Comparison of ENCODE assay signal across 16 cellular contexts in genomic region chr1:41102653-41103052, GRCh38.
A peak's percentile ranks its signal among the peaks of the same experiment; 100 is the strongest.
DNase-seq lines count a peak whose midpoint lies in the region; ATAC-seq, FAIRE-seq and TF ChIP-seq lines count a peak whose summit lies in the region.
"Had no signal": no experiment of that assay in that cellular context is flagged by ENCODE, and none has a peak within 500 bp of the region (broad histone marks: within the 10 kb centered on the region; RNA-seq: fewer than 3 reads in every experiment).

No MANE protein-coding gene starts in this region.

- H3K36me3 Mint-ChIP-seq in osteocyte (ENCODE audit: unreplicated experiment) = peaks cover 9% of the 10 kb centered on the region
- H3K36me3 Mint-ChIP-seq in stimulated activated naive B cell treated with anti-CD40 and anti-IgM and Interleukin-4, amounts not matched to agents 10 μg/mL and 1 μg/mL and 100 μg/mL, for 72 hours = peaks cover 17 to 21% of the 10 kb centered on the region in 2 donors

- DNase-seq in IMR-90 = no peak
- no peak for DNase-seq in endothelial cell of umbilical vein (ENCODE audit: low read depth, low spot score)
- no peak for DNase-seq in osteocyte (ENCODE audit: extremely low spot score, unreplicated experiment)
- DNase-seq in NCI-H345 treated with DMSO at 0.1 percent for 48 hours (lab: John Stamatoyannopoulos, UW; ENCODE audit: unreplicated experiment) = no peak
- DNase-seq in epidermal melanocyte (ENCODE audit: insufficient read length, low spot score) = no peak
- DNase-seq in stimulated activated naive B cell treated with anti-CD40 and anti-IgM and Interleukin-4, amounts not matched to agents 10 μg/mL and 1 μg/mL and 100 μg/mL, for 72 hours = no peak
- DNase-seq: activated CD4-positive, CD25-positive, alpha-beta regulatory T cell; activated CD8-positive, alpha-beta memory T cell treated with anti-CD3 and anti-CD28 coated beads, Interleukin-2, amount 10 ng/mL, durations not matched to agents 7 days and 5 days; activated naive CD4-positive, alpha-beta T cell; AML-193; DMS53; NCI-H524; stimulated activated CD4-positive, alpha-beta T cell treated with anti-CD3 and anti-CD28 coated beads, Interleukin-4, amount 100 ng/mL, for 24 hours had no signal

- BruUV-seq in IMR-90 (replicated peaks; lab: Mats Ljungman, UMichigan) = no TSS peak
- no TSS peak for BruUV-seq in endothelial cell of umbilical vein (replicated peaks; lab: Mats Ljungman, UMichigan)

- peak overlapping the region; percentile 7; the same call in 1 of the 2 replicates for H3K4ac ChIP-seq in IMR-90 (ENCODE audit: low read depth, low read length)

- no peaks in the 10 kb centered on the region for H3K79me2 ChIP-seq in endothelial cell of umbilical vein (ENCODE audit: control insufficient read depth, insufficient read depth, low read length)

- H3K4me3 ChIP-seq in IMR-90 (ENCODE audit: insufficient read depth, low read depth, low read length) (no peak overlapping the region), endothelial cell of umbilical vein (replicated peaks in 1 of 3; ENCODE audit: insufficient read depth in 1 of 3, low read depth in 1 of 3, low read length in 3 of 3) (no peak overlapping the region)

- no peak overlapping the region for H3K23ac ChIP-seq in IMR-90 (ENCODE audit: low read depth, low read length)

- no peak for FAIRE-seq in endothelial cell of umbilical vein (lab: Jason Lieb, UNC)
- FAIRE-seq: islet of Langerhans had no signal

- no peak for ATAC-seq in IMR-90 (ENCODE audit: low read depth)
- no peak for ATAC-seq in stimulated activated naive B cell treated with anti-CD40 and anti-IgM and Interleukin-4, amounts not matched to agents 10 μg/mL and 1 μg/mL and 100 μg/mL, for 72 hours (replicated peaks)
- no peak for ATAC-seq in HG03108 (IDR thresholded peaks at IDR 0.05; ENCODE audit: unreplicated experiment)
- ATAC-seq: activated CD8-positive, alpha-beta memory T cell treated with anti-CD3 and anti-CD28 coated beads, Interleukin-2, amount 10 ng/mL, durations not matched to agents 7 days and 5 days had no signal

- H3K4me1 Mint-ChIP-seq in osteocyte (ENCODE audit: unreplicated experiment) = peaks cover 28% of the 10 kb centered on the region
- peaks cover 28 to 36% of the 10 kb centered on the region in 2 donors for H3K4me1 Mint-ChIP-seq in stimulated activated naive B cell treated with anti-CD40 and anti-IgM and Interleukin-4, amounts not matched to agents 10 μg/mL and 1 μg/mL and 100 μg/mL, for 72 hours

- H3K9ac ChIP-seq in IMR-90 (ENCODE audit: low read depth, low read length) (no peak overlapping the region), endothelial cell of umbilical vein (replicated peaks; ENCODE audit: extremely low read depth, insufficient read depth, low read length) (no peak overlapping the region)

- no peak overlapping the region for H3K4me3 Mint-ChIP-seq in osteocyte (ENCODE audit: unreplicated experiment)
- no peak overlapping the region for H3K4me3 Mint-ChIP-seq in stimulated activated naive B cell treated with anti-CD40 and anti-IgM and Interleukin-4, amounts not matched to agents 10 μg/mL and 1 μg/mL and 100 μg/mL, for 72 hours
- H3K4me3 Mint-ChIP-seq: activated CD8-positive, alpha-beta memory T cell treated with anti-CD3 and anti-CD28 coated beads, Interleukin-2, amount 10 ng/mL, durations not matched to agents 7 days and 5 days had no signal

- intact Hi-C loops in IMR-90 (cut with micrococcal nuclease) = loop anchor here (5.0 kb wide), 1 partner anchor 140 kb away; the partner anchor contains the start of gene SCMH1
- intact Hi-C loops in endothelial cell of umbilical vein (cut with micrococcal nuclease) = no loop called here

- dilution Hi-C loops in IMR-90 (cut with HindIII; ENCODE audit: low sequenced_read_pairs, unreplicated experiment) = no loop called here
- dilution Hi-C loops in endothelial cell of umbilical vein (cut with MboI; ENCODE audit: extremely low pct_ligation_motif_present, low sequenced_read_pairs) = no loop called here

- no peak overlapping the region for H2BK5ac ChIP-seq in IMR-90 (ENCODE audit: low read depth, low read length, poor library complexity, severe bottlenecking)

- in situ Hi-C loops in IMR-90 (cut with MboI; ENCODE audit: low sequenced_read_pairs) = no loop called here

- H2BK120ac ChIP-seq in IMR-90 (ENCODE audit: low read depth, low read length) = no peak overlapping the region

- H3K4me1 ChIP-seq in IMR-90 (ENCODE audit: control insufficient read depth, insufficient read depth, low read length) = peaks cover 5% of the 10 kb centered on the region
- H3K4me1 ChIP-seq in endothelial cell of umbilical vein (ENCODE audit: control insufficient read depth, extremely low read depth, insufficient read depth, low read length) = peaks cover 15% of the 10 kb centered on the region

- no peak overlapping the region for H4K8ac ChIP-seq in IMR-90 (ENCODE audit: low read depth in 2 of 2, low read length in 2 of 2)

- H3K9me1 ChIP-seq in IMR-90 (ENCODE audit: insufficient read depth, low read length) (peaks cover 3% of the 10 kb centered on the region), endothelial cell of umbilical vein (replicated peaks; ENCODE audit: control insufficient read depth, extremely low read depth, insufficient read depth, low read length) (no peaks in the 10 kb centered on the region)

- no peak overlapping the region for H3K4me2 ChIP-seq in IMR-90 (ENCODE audit: low read depth, low read length)
- H3K4me2 ChIP-seq in endothelial cell of umbilical vein (ENCODE audit: insufficient read depth, low read length) = no peak overlapping the region

- H3K9me3 ChIP-seq in IMR-90 (ENCODE audit: control insufficient read depth, insufficient read depth, low read length) (no peaks in the 10 kb centered on the region), endothelial cell of umbilical vein (replicated peaks; ENCODE audit: control insufficient read depth, insufficient read depth, low read length) (no peaks in the 10 kb centered on the region)

- H3K79me1 ChIP-seq in IMR-90 (ENCODE audit: low read depth in 1 of 2, low read length in 2 of 2) = no peaks in the 10 kb centered on the region; a peak in 1 of 4 replicates

- no peaks in the 10 kb centered on the region for H3K9me3 Mint-ChIP-seq in osteocyte (ENCODE audit: unreplicated experiment)
- H3K9me3 Mint-ChIP-seq in stimulated activated naive B cell treated with anti-CD40 and anti-IgM and Interleukin-4, amounts not matched to agents 10 μg/mL and 1 μg/mL and 100 μg/mL, for 72 hours = peaks cover 0 to 3% of the 10 kb centered on the region in 2 donors

- CTCF ChIA-PET in IMR-90 (lab: Yijun Ruan, JAX) (interaction anchor here (0.6 to 2.0 kb wide), 3 partner anchors 13 to 21 kb away, joined by 3 to 10 read pairs (median 3); no protein-coding TSS in a partner anchor), endothelial cell of umbilical vein (lab: Charles Lee) (interaction anchor here (0.7 to 1.8 kb wide), 13 partner anchors 8 to 139 kb away, joined by 3 to 11 read pairs (median 5); partner anchors contain the start of gene SCMH1)

- peak overlapping the region; percentile 4; the same call in 1 of the 2 replicates for H2BK20ac ChIP-seq in IMR-90 (ENCODE audit: low read depth, low read length)

- no peak overlapping the region for H2BK15ac ChIP-seq in IMR-90 (ENCODE audit: low read depth, low read length)

- H2AK5ac ChIP-seq in IMR-90 (ENCODE audit: low read depth, low read length) = no peak overlapping the region

- TF ChIP-seq CTCF in 22Rv1 (IDR thresholded peaks at IDR 0.05) = no peak
- TF ChIP-seq CTCF in IMR-90 (conservative IDR thresholded peaks at IDR 0.05; ENCODE audit: low read depth, low read length) = no peak
- no peak for TF ChIP-seq CTCF in endothelial cell of umbilical vein (IDR thresholded peaks at IDR 0.05; ENCODE audit: extremely low read depth in 1 of 2, insufficient read depth in 1 of 2, low read depth in 1 of 2, low read length in 2 of 2)
- no peak for TF ChIP-seq CTCF in osteocyte (IDR thresholded peaks at IDR 0.05)

- no peaks in the 10 kb centered on the region for H3K27me3 Mint-ChIP-seq in osteocyte (ENCODE audit: unreplicated experiment)
- no peaks in the 10 kb centered on the region for H3K27me3 Mint-ChIP-seq in stimulated activated naive B cell treated with anti-CD40 and anti-IgM and Interleukin-4, amounts not matched to agents 10 μg/mL and 1 μg/mL and 100 μg/mL, for 72 hours
- H3K27me3 Mint-ChIP-seq: activated CD8-positive, alpha-beta memory T cell treated with anti-CD3 and anti-CD28 coated beads, Interleukin-2, amount 10 ng/mL, durations not matched to agents 7 days and 5 days had no signal

- H3K27me3 ChIP-seq in IMR-90 (ENCODE audit: control insufficient read depth, insufficient read depth, low read length) (no peaks in the 10 kb centered on the region), endothelial cell of umbilical vein (ENCODE audit: control insufficient read depth in 2 of 2, insufficient read depth in 2 of 2, low read length in 2 of 2) (no peaks in the 10 kb centered on the region)

- H3K56ac ChIP-seq in IMR-90 (ENCODE audit: extremely low read depth, insufficient read depth, low read length) = no peak overlapping the region

- no peak overlapping the region for H4K5ac ChIP-seq in IMR-90 (ENCODE audit: low read depth, low read length)

- no CpG with 5 or more reads among the region's 1 CpG for WGBS in IMR-90 (ENCODE audit: extremely low coverage in 2 of 2, insufficient read length in 1 of 2), 2 experiments

- no peaks in the 10 kb centered on the region for H3K36me3 ChIP-seq in IMR-90 (ENCODE audit: control insufficient read depth, insufficient read depth, low read length)
- no peaks in the 10 kb centered on the region for H3K36me3 ChIP-seq in endothelial cell of umbilical vein (ENCODE audit: control insufficient read depth in 2 of 2, extremely low read depth in 1 of 2, insufficient read depth in 2 of 2, low read length in 2 of 2)

- no peak for TF ChIP-seq RAD21 in IMR-90 (IDR thresholded peaks at IDR 0.05; ENCODE audit: low read length)

- H2AFZ ChIP-seq in IMR-90 (replicated peaks; ENCODE audit: low read length, poor library complexity) (no peak overlapping the region), endothelial cell of umbilical vein (ENCODE audit: low read depth, low read length) (no peak overlapping the region)

- POLR2A ChIA-PET in IMR-90 (lab: Charles Lee; ENCODE audit: unreplicated experiment) (no interaction called here), endothelial cell of umbilical vein (lab: Charles Lee) (interaction anchor here (1.2 kb wide), 1 partner anchor 138 kb away, joined by 5 read pairs; no protein-coding TSS in a partner anchor)

- no peak overlapping the region for H2AK9ac ChIP-seq in IMR-90 (replicated peaks; ENCODE audit: low read depth, low read length, poor library complexity)

- H4K20me1 ChIP-seq in IMR-90 (ENCODE audit: insufficient read depth, low read length) (no peaks in the 10 kb centered on the region; the same call in 1 of the 2 replicates), endothelial cell of umbilical vein (replicated peaks; ENCODE audit: control insufficient read depth, extremely low read depth, insufficient read depth, low read length) (no peaks in the 10 kb centered on the region)

- TF ChIP-seq POLR2A in IMR-90 (IDR thresholded peaks at IDR 0.05; ENCODE audit: low read depth, low read length) (no peak), endothelial cell of umbilical vein (IDR thresholded peaks at IDR 0.05; ENCODE audit: low read depth, low read length) (no peak)

- H4K91ac ChIP-seq in IMR-90 (ENCODE audit: insufficient read depth, low read depth, low read length) = no peak overlapping the region

- H3K14ac ChIP-seq in IMR-90 (replicated peaks; ENCODE audit: low read depth, low read length) = no peak overlapping the region

- H3K18ac ChIP-seq in IMR-90 (ENCODE audit: low read depth, low read length) = no peak overlapping the region

- H3K27ac ChIP-seq in 22Rv1 (peak overlapping the region; percentile 22; the same call in 1 of the 2 replicates), IMR-90 (ENCODE audit: insufficient read depth, low read length) (no peak overlapping the region), endothelial cell of umbilical vein (ENCODE audit: insufficient read depth, low read depth, low read length) (peak overlapping the region; percentile 24)

- H3K27ac Mint-ChIP-seq in osteocyte (ENCODE audit: unreplicated experiment) = peak overlapping the region; percentile 77
- no peak overlapping the region for H3K27ac Mint-ChIP-seq in stimulated activated naive B cell treated with anti-CD40 and anti-IgM and Interleukin-4, amounts not matched to agents 10 μg/mL and 1 μg/mL and 100 μg/mL, for 72 hours
- H3K27ac Mint-ChIP-seq: activated CD8-positive, alpha-beta memory T cell treated with anti-CD3 and anti-CD28 coated beads, Interleukin-2, amount 10 ng/mL, durations not matched to agents 7 days and 5 days had no signal
